In the genomic region with DNA sequence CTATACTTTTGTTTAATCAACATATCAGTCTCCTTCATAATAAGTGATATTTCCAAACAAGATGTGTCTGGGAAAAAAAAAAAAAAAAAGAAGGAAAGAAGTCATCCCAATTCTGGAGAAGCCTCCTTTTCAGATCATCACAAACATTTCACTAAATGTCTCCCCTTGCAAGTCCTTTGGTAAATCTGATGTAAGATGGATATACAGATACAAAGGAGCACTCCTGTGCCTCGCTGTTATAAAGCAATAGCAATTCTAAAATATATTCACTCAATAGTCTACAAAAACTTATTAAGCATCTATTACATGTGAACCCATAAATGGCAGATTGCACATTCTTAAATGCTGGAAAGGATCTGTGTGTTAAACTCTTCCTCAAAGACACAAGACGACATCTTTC, we compare ENCODE assay signal across 24 cellular contexts.
"Had no signal": no experiment of that assay in that cellular context is flagged by ENCODE, and none has a peak within 500 bp of the region (broad histone marks: within the 10 kb centered on the region; RNA-seq: fewer than 3 reads in every experiment).

No MANE protein-coding gene starts in this region.

- H3K27me3 ChIP-seq: MG63 had no signal

- DNase-seq: IMR-90, Karpas-422, KG1, MG63, NCI-H1092, NCI-H1105 treated with DMSO at 0.1 percent for 48 hours, NCI-H1417 treated with DMSO at 0.1 percent for 48 hours, NCI-H146, NCI-H187, NCI-H2029, NCI-H2081 treated with DMSO at 0.1 percent for 48 hours, NCI-H2171, NCI-H226, NCI-H446, NCI-H510A, NCI-H524 treated with DMSO at 0.1 percent for 48 hours, NCI-H69, NCI-H774, PC-3, SHP77 had no signal

- H3K9me3 ChIP-seq: MG63 had no signal

- H3K4me3 ChIP-seq: MG63 had no signal

- ATAC-seq: HepG2, Panc1, PC-3, SK-N-SH treated with all-trans-retinoic acid at 6 μM for 48 hours had no signal

- H3K27ac ChIP-seq: RWPE1 had no signal
